ENCODE assay signal across 8 cellular contexts in genomic region chr13:50079278-50080157, GRCh38.
A peak's percentile ranks its signal among the peaks of the same experiment; 100 is the strongest.
DNase-seq lines count a peak whose midpoint lies in the region; ATAC-seq and TF ChIP-seq lines count a peak whose summit lies in the region.

No MANE protein-coding gene starts in this region.

- no peaks in the 10 kb centered on the region for H3K36me3 ChIP-seq in gastroesophageal sphincter

- peak overlapping the region; percentile 94 to 99 (median 96) for H3K4me3 Mint-ChIP-seq in T-cell
- peak overlapping the region; percentile 99 to 100 for H3K4me3 Mint-ChIP-seq in stimulated activated naive CD8-positive, alpha-beta T cell treated with anti-CD3 and anti-CD28 coated beads, Interleukin-15, amount 100 ng/mL, for 72 hours

- H3K27me3 Mint-ChIP-seq in T-cell, result peaks cover 0 to 13% of the 10 kb centered on the region in 2 donors
- peaks cover 8% of the 10 kb centered on the region for H3K27me3 Mint-ChIP-seq in stimulated activated naive CD8-positive, alpha-beta T cell treated with anti-CD3 and anti-CD28 coated beads, Interleukin-15, amount 100 ng/mL, for 72 hours

- H3K9me3 Mint-ChIP-seq in T-cell, result no peaks in the 10 kb centered on the region
- no peaks in the 10 kb centered on the region for H3K9me3 Mint-ChIP-seq in stimulated activated naive CD8-positive, alpha-beta T cell treated with anti-CD3 and anti-CD28 coated beads, Interleukin-15, amount 100 ng/mL, for 72 hours

- peak overlapping the region; percentile 62 to 78 for H3K4me3 ChIP-seq in gastroesophageal sphincter

- peaks cover 43 to 62% (median 54%) of the 10 kb centered on the region in 3 donors for H3K4me1 Mint-ChIP-seq in T-cell
- H3K4me1 Mint-ChIP-seq in stimulated activated naive CD8-positive, alpha-beta T cell treated with anti-CD3 and anti-CD28 coated beads, Interleukin-15, amount 100 ng/mL, for 72 hours, result peaks cover 28% of the 10 kb centered on the region

- no peak for TF ChIP-seq CTCF in gastroesophageal sphincter (IDR thresholded peaks at IDR 0.05)

- 16 to 23% methylated on average over 17 of the region's 17 CpGs for WGBS in gastroesophageal sphincter (ENCODE audit: low coverage in 1 of 2), 2 donors

- no peak for TF ChIP-seq EP300 in gastroesophageal sphincter (IDR thresholded peaks at IDR 0.05)

- no peaks in the 10 kb centered on the region for H3K27me3 ChIP-seq in gastroesophageal sphincter

- peak overlapping the region; percentile 75 to 96 (median 91) for H3K27ac ChIP-seq in gastroesophageal sphincter

- H3K9me3 ChIP-seq in gastroesophageal sphincter, result no peaks in the 10 kb centered on the region

- POLR2A ChIA-PET in T-cell (lab: Charles Lee), result interaction anchor here (0.6 to 4.8 kb wide), 11 partner anchors 21 to 122 kb away, joined by 3 to 23 read pairs (median 3); partner anchors contain the start of gene TRIM13 (in 1 of the 2)

- H3K4me1 ChIP-seq in gastroesophageal sphincter, result peaks cover 0 to 50% (median 3%) of the 10 kb centered on the region in 3 donors

- H3K36me3 Mint-ChIP-seq in T-cell, result peaks cover 5% of the 10 kb centered on the region

- no peak for TF ChIP-seq POLR2A in gastroesophageal sphincter (IDR thresholded peaks at IDR 0.05)

- peak in 2 of 3 experiments; percentile 42 to 84 for DNase-seq in NCI-H1417 (lab: John Stamatoyannopoulos, UW)
- DNase-seq in NCI-H1417 treated with DMSO at 0.1 percent for 48 hours (lab: John Stamatoyannopoulos, UW), result no peak
- DNase-seq in T-cell, result no peak
- DNase-seq in stimulated activated naive CD8-positive, alpha-beta T cell treated with anti-CD3 and anti-CD28 coated beads, Interleukin-15, amount 100 ng/mL, for 72 hours, result no peak
- no peak for DNase-seq in hepatic stellate cell (ENCODE audit: low spot score)
- DNase-seq in T-helper 9 cell, result no peak
- DNase-seq in amniotic stem cell (lab: John Stamatoyannopoulos, UW), result no peak

- peak overlapping the region in 1 of 2 donors; percentile 90 for H3K27ac Mint-ChIP-seq in T-cell
- peak overlapping the region in 1 of 2 donors; percentile 100 for H3K27ac Mint-ChIP-seq in stimulated activated naive CD8-positive, alpha-beta T cell treated with anti-CD3 and anti-CD28 coated beads, Interleukin-15, amount 100 ng/mL, for 72 hours

- ATAC-seq in T-cell (replicated peaks in 1 of 4) (no peak), gastroesophageal sphincter (no peak)
- no peak for ATAC-seq in stimulated activated naive CD8-positive, alpha-beta T cell treated with anti-CD3 and anti-CD28 coated beads, Interleukin-15, amount 100 ng/mL, for 72 hours

- CTCF ChIA-PET in T-cell (lab: Charles Lee), result interaction anchor here (0.8 to 8.2 kb wide), 4 partner anchors 47 to 832 kb away, joined by 5 to 68 read pairs (median 34); partner anchors contain the start of gene TRIM13 (in 1 of the 2)

Comparison
In these comparisons a context has a peak if more than half of its experiments do, and no peak if none do; other contexts are left out.
1. DNase-seq: peak in NCI-H1417 (2 of 3); none in NCI-H1417 treated with DMSO at 0.1 percent for 48 hours (single experiment), T-cell (0 of 34), stimulated activated naive CD8-positive, alpha-beta T cell treated with anti-CD3 and anti-CD28 coated beads, Interleukin-15, amount 100 ng/mL, for 72 hours (0 of 2), hepatic stellate cell (single experiment), T-helper 9 cell (single experiment) and amniotic stem cell (single experiment).